In genomic region chr17:33934696-33935095, GRCh38 we compare ENCODE assay signal across 9 cellular contexts.
"Had no signal": no experiment of that assay in that cellular context is flagged by ENCODE, and none has a peak within 500 bp of the region (broad histone marks: within the 10 kb centered on the region; RNA-seq: fewer than 3 reads in every experiment).

No MANE protein-coding gene starts in this region.

- H2AFZ ChIP-seq: GM23248 had no signal

- ATAC-seq: HepG2 had no signal

- H3K9me3 Mint-ChIP-seq: IgD-negative memory B cell had no signal

- H3K27ac ChIP-seq: GM23248, HL-60 had no signal

- FAIRE-seq: H54, HepG2 had no signal

- H3K4me3 Mint-ChIP-seq: H9, IgD-negative memory B cell had no signal

- H3K27ac Mint-ChIP-seq: IgD-negative memory B cell had no signal

- H3K4me1 Mint-ChIP-seq: IgD-negative memory B cell had no signal

- H3K9ac ChIP-seq: GM23248 had no signal

- H3K4me3 ChIP-seq: GM23248 had no signal

- DNase-seq: GM23248, GOT3, H9, HCEC 1CT, KG1 had no signal

- H3K36me3 Mint-ChIP-seq: IgD-negative memory B cell had no signal
